8 cellular contexts compared by ENCODE assay signal in the genomic region with DNA sequence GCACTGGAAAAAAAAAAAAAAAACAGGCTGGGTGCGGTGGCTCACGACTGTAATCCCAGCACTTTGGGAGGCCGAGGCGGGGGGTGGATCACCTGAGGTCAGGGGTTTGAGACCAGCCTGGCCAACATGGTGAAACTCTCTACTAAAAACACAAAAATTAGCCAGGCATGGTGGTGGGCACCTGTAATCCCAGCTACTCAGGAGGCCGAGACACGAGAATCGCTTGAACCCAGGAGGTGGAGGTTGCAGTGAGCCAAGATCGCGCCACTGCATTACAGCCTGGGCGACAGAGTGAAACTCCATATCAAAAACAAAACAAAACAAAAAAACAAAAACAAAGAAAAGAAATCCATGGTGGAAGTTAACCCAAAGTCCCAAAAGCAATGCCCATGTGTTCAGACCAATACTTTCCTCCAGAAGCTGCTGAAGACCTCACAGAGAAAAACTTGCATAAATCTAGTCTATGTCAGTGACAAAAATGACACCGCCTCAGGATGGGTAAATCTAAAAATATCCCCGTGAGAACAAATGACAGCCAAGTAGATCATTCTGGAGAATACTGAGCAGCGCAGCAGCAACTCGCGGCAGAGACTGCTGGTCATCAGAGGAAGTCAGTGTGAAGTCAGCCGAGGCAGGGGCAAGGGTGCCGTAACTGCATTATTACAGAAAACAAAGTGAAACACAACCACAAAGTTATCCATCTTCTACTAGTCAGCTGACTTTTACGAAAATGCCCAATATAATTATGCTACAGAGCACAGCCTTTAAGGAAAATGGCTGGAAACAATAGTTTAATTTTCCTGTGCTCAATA. TPM values are rescaled to one million over a fixed set of nuclear protein-coding genes. Genes with fewer than 3 reads are reported as not detected.
DNase-seq lines count a peak whose midpoint lies in the region; ATAC-seq and TF ChIP-seq lines count a peak whose summit lies in the region.

No MANE protein-coding gene starts in this region.

- H3K27me3 ChIP-seq in aorta (ENCODE audit: control insufficient read depth in 1 of 2, insufficient read depth in 2 of 2, low read length in 1 of 2) = no peaks in the 10 kb centered on the region

- DNase-seq in UCSD-AML1 (lab: John Stamatoyannopoulos, UW; ENCODE audit: unreplicated experiment) (peak; percentile 39), choroid plexus epithelial cell (ENCODE audit: low read depth) (peak; percentile 60), aorta (peak in 1 of 2 donors; percentile 82), AG08396 (ENCODE audit: low spot score) (no peak), RWPE1 (ENCODE audit: low spot score) (no peak)
- peak; percentile 89 for DNase-seq in natural killer cell treated with Interleukin-12 subunit alpha and Interleukin-12 subunit beta and Interleukin-15 and Interleukin-18, amount 100 ng/mL, for 72 hours (ENCODE audit: low spot score)

- POLR2A ChIA-PET in RWPE1 (lab: Yijun Ruan, JAX; ENCODE audit: low non-redundant PET) = no interaction called here

- peak overlapping the region; percentile 84 for H3K4me3 Mint-ChIP-seq in natural killer cell treated with Interleukin-12 subunit alpha and Interleukin-12 subunit beta and Interleukin-15 and Interleukin-18, amount 100 ng/mL, for 72 hours

- H3K36me3 Mint-ChIP-seq in natural killer cell treated with Interleukin-12 subunit alpha and Interleukin-12 subunit beta and Interleukin-15 and Interleukin-18, amount 100 ng/mL, for 72 hours = no peaks in the 10 kb centered on the region

- H3K27ac Mint-ChIP-seq in natural killer cell treated with Interleukin-12 subunit alpha and Interleukin-12 subunit beta and Interleukin-15 and Interleukin-18, amount 100 ng/mL, for 72 hours = peak overlapping the region; percentile 95 to 98

- no peaks in the 10 kb centered on the region for H3K27me3 Mint-ChIP-seq in natural killer cell treated with Interleukin-12 subunit alpha and Interleukin-12 subunit beta and Interleukin-15 and Interleukin-18, amount 100 ng/mL, for 72 hours

- ATAC-seq in GM18873 (IDR thresholded peaks at IDR 0.05; ENCODE audit: low FRiP score, unreplicated experiment) (peak; percentile 87), HG03064 (IDR thresholded peaks at IDR 0.05; ENCODE audit: low read depth, unreplicated experiment) (peak; percentile 80), aorta (ENCODE audit: low FRiP score) (peak; percentile 72)
- peak; percentile 92 to 93 for ATAC-seq in natural killer cell treated with Interleukin-12 subunit alpha and Interleukin-12 subunit beta and Interleukin-15 and Interleukin-18, amount 100 ng/mL, for 72 hours

- TF ChIP-seq CTCF in choroid plexus epithelial cell (conservative IDR thresholded peaks at IDR 0.05; ENCODE audit: low read depth, low read length) (no peak), RWPE1 (conservative IDR thresholded peaks at IDR 0.05; ENCODE audit: low read depth) (no peak)

- no peaks in the 10 kb centered on the region for H3K9me3 Mint-ChIP-seq in natural killer cell treated with Interleukin-12 subunit alpha and Interleukin-12 subunit beta and Interleukin-15 and Interleukin-18, amount 100 ng/mL, for 72 hours

- H3K9me3 ChIP-seq in aorta (ENCODE audit: control insufficient read depth, low read length) = no peaks in the 10 kb centered on the region

- H3K4me1 ChIP-seq in aorta (ENCODE audit: control insufficient read depth in 1 of 2, insufficient read depth in 2 of 2, low read length in 2 of 2) = peaks cover 0 to 2% of the 10 kb centered on the region in 2 donors

- H3K4me3 ChIP-seq in choroid plexus epithelial cell (ENCODE audit: low read depth, low read length) (no peak overlapping the region), aorta (ENCODE audit: low read length in 2 of 2) (peak overlapping the region in 1 of 2 donors; percentile 42)

- H3K4me1 Mint-ChIP-seq in natural killer cell treated with Interleukin-12 subunit alpha and Interleukin-12 subunit beta and Interleukin-15 and Interleukin-18, amount 100 ng/mL, for 72 hours (ENCODE audit: low read depth in 2 of 2) = peaks cover 68% of the 10 kb centered on the region in 2 donors

- H3K27ac ChIP-seq in aorta (ENCODE audit: low read depth in 1 of 2, low read length in 2 of 2) = no peak overlapping the region
- H3K27ac ChIP-seq in RWPE1 = no peak overlapping the region

- H3K36me3 ChIP-seq in aorta (ENCODE audit: control insufficient read depth in 1 of 2, insufficient read depth in 2 of 2, low read length in 1 of 2) = no peaks in the 10 kb centered on the region

- CTCF ChIA-PET in RWPE1 (lab: Yijun Ruan, JAX) = interaction anchor here (0.8 kb wide), 1 partner anchor 24 kb away, joined by 3 read pairs; no protein-coding TSS in a partner anchor

- intact Hi-C loops in aorta (cut with DNase I) = no loop called here

- WGBS in aorta, 2 donors = 62 to 66% methylated on average over 18 of the region's 18 CpGs

RNA-seq across cellular contexts. Expression of gene LPIN2, which starts 41.0 kb away (rescaled TPM):
- 10 to 100 TPM; 57.8 to 80.3 TPM for total RNA-seq in natural killer cell treated with Interleukin-12 subunit alpha and Interleukin-12 subunit beta and Interleukin-15 and Interleukin-18, amount 100 ng/mL, for 72 hours
- total RNA-seq in aorta = 10 to 100 TPM; 34.8 to 42.4 TPM
- 10 to 100 TPM in 1 of 2 donors, 1 to 10 TPM in 1; 9.1 to 16.5 TPM for polyA plus RNA-seq in aorta

Comparison
In these comparisons a context has a peak if more than half of its experiments do, and no peak if none do; other contexts are left out.
1. DNase-seq: peak in UCSD-AML1 (single experiment), choroid plexus epithelial cell (single experiment) and natural killer cell treated with Interleukin-12 subunit alpha and Interleukin-12 subunit beta and Interleukin-15 and Interleukin-18, amount 100 ng/mL, for 72 hours (single experiment); none in AG08396 (single experiment) and RWPE1 (single experiment).
2. Peak in every context shown above with its lines, with median percentiles within 50 percentile points of each other: ATAC-seq.